ENCODE assay signal across 20 cellular contexts in genomic region chr2:9966491-9967022, GRCh38.
"Had no signal": no experiment of that assay in that cellular context is flagged by ENCODE, and none has a peak within 500 bp of the region (broad histone marks: within the 10 kb centered on the region; RNA-seq: fewer than 3 reads in every experiment).

No MANE protein-coding gene starts in this region.

- H3K9me3 ChIP-seq: body of pancreas, lower lobe of right lung, prostate gland, thoracic aorta had no signal

- H3K36me3 ChIP-seq: prostate gland, thoracic aorta had no signal

- H3K9me3 Mint-ChIP-seq: activated B cell treated with CpG ODN at 0.5 μM for 24 hours; activated naive CD4-positive, alpha-beta T cell treated with anti-CD3 and anti-CD28 coated beads, Interleukin-2, amount 50 U/mL, for 24 hours; mesothelial cell of epicardium; naive thymus-derived CD8-positive, alpha-beta T cell; T-helper 1 cell treated with Interleukin-12 subunit alpha and Interleukin-12 subunit beta and Interleukin-4 antibody, amounts not matched to agents 30 μg/mL and 1 μg/mL, for 36 hours; type B pancreatic cell had no signal

- H3K27me3 Mint-ChIP-seq: activated CD4-positive, alpha-beta T cell treated with anti-CD3 and anti-CD28 coated beads for 36 hours; type B pancreatic cell had no signal

- H3K27ac Mint-ChIP-seq: activated B cell treated with CpG ODN at 0.5 μM for 24 hours; activated CD4-positive, alpha-beta T cell treated with anti-CD3 and anti-CD28 coated beads for 36 hours; activated naive CD4-positive, alpha-beta T cell treated with anti-CD3 and anti-CD28 coated beads, Interleukin-2, amount 50 U/mL, for 24 hours; T-helper 1 cell treated with Interleukin-12 subunit alpha and Interleukin-12 subunit beta and Interleukin-4 antibody, amounts not matched to agents 30 μg/mL and 1 μg/mL, for 36 hours had no signal

- H3K4me3 Mint-ChIP-seq: activated B cell treated with CpG ODN at 0.5 μM for 24 hours; activated CD4-positive, alpha-beta T cell treated with anti-CD3 and anti-CD28 coated beads for 36 hours; activated naive CD4-positive, alpha-beta T cell treated with anti-CD3 and anti-CD28 coated beads, Interleukin-2, amount 50 U/mL, for 24 hours; mesothelial cell of epicardium; naive thymus-derived CD8-positive, alpha-beta T cell; T-helper 1 cell treated with Interleukin-12 subunit alpha and Interleukin-12 subunit beta and Interleukin-4 antibody, amounts not matched to agents 30 μg/mL and 1 μg/mL, for 36 hours; type B pancreatic cell had no signal

- H3K4me1 ChIP-seq: body of pancreas, prostate gland had no signal

- DNase-seq: activated B cell treated with CpG ODN at 0.5 μM for 24 hours; activated CD4-positive, alpha-beta T cell treated with anti-CD3 and anti-CD28 coated beads for 36 hours; activated CD4-positive, alpha-beta T cell treated with anti-CD3 and anti-CD28 coated beads, Interleukin-2, amount 50 U/mL, for 4 hours; activated gamma-delta T cell treated with Interleukin-2 at 50 U/mL for 16 hours; activated T-cell treated with anti-CD3 and anti-CD28 coated beads, Interleukin-2, amount 50 U/mL, for 1 hour; anterior cingulate cortex; body of pancreas; foreskin melanocyte; lower lobe of right lung; naive thymus-derived CD8-positive, alpha-beta T cell; stimulated activated CD4-positive, alpha-beta T cell treated with anti-CD3 and anti-CD28 coated beads, Interleukin-2, amount 100 ng/mL, for 48 hours; stimulated activated CD8-positive, alpha-beta memory T cell treated with anti-CD3 and anti-CD28 coated beads, Interleukin-4, amount 100 ng/mL, for 48 hours; stimulated activated naive CD4-positive, alpha-beta T cell had no signal

- H3K27me3 ChIP-seq: body of pancreas had no signal

- H3K4me3 ChIP-seq: body of pancreas, lower lobe of right lung, prostate gland, thoracic aorta had no signal

- H3K27ac ChIP-seq: body of pancreas, lower lobe of right lung, prostate gland, thoracic aorta had no signal

- H3K36me3 Mint-ChIP-seq: activated naive CD4-positive, alpha-beta T cell treated with anti-CD3 and anti-CD28 coated beads, Interleukin-2, amount 50 U/mL, for 24 hours; naive thymus-derived CD8-positive, alpha-beta T cell had no signal

- FAIRE-seq: endometrium had no signal
